Comparison of ENCODE assay signal across 19 cellular contexts in the genomic region with DNA sequence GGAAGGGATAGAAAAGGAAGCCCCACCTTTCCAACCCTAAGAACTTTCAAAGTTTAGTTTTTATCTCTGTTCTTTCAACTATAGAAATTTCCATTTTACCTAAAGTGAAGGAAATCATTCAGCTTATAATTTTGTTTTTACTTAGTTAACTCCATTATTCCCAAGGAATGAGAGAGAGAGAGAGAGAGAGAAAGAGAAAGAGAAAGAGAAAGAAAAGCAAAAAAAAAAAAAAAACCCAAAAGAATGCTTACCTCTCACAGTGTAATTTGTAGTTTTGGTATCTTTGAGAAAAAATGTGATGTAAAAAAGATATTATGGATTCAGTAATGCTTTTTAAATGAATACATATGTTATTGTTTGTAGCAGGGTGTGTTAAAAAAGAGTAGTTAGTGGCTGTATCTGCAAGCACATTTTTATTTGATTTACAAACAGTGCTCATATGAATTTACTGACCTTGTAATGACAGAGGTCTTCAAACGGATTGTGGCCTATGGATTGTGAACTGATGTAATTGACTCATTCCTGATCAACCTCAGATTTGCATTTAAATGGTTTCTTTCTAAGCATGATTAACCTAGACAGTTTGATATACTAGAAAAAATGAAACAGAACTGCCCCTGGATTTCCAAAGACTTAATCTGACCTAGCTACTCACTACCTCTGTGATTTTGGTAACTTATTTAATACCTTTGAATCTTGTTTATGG.
DNase-seq lines count a peak whose midpoint lies in the region; ATAC-seq, FAIRE-seq and TF ChIP-seq lines count a peak whose summit lies in the region.
"Had no signal": no experiment of that assay in that cellular context is flagged by ENCODE, and none has a peak within 500 bp of the region (broad histone marks: within the 10 kb centered on the region; RNA-seq: fewer than 3 reads in every experiment).

No MANE protein-coding gene starts in this region.

- H3K4me3 Mint-ChIP-seq in activated T-helper 17 cell treated with anti-CD3 and anti-CD28 coated beads, Interleukin-2, amount 50 U/mL, for 72 hours, result peak overlapping the region; percentile 54
- no peak overlapping the region for H3K4me3 Mint-ChIP-seq in mesothelial cell of epicardium
- H3K4me3 Mint-ChIP-seq: nephron had no signal

- no peak for TF ChIP-seq CTCF in D721Med (IDR thresholded peaks at IDR 0.05; ENCODE audit: insufficient read depth, missing control alignments)
- no peak for TF ChIP-seq CTCF in GM12865 (IDR thresholded peaks at IDR 0.05; ENCODE audit: insufficient read depth, low read depth, low read length, missing control alignments)
- no peak for TF ChIP-seq CTCF in mesothelial cell of epicardium (IDR thresholded peaks at IDR 0.05; ENCODE audit: unreplicated experiment)
- no peak for TF ChIP-seq CTCF in smooth muscle cell (IDR thresholded peaks at IDR 0.05; ENCODE audit: borderline replicate concordance, insufficient read depth, poor library complexity, severe bottlenecking)

- H3K27ac Mint-ChIP-seq in activated T-helper 17 cell treated with anti-CD3 and anti-CD28 coated beads, Interleukin-2, amount 50 U/mL, for 72 hours, result peak overlapping the region; percentile 64
- peak overlapping the region; percentile 45 for H3K27ac Mint-ChIP-seq in mesothelial cell of epicardium

- H3K27ac ChIP-seq in smooth muscle cell (ENCODE audit: low read depth), result no peak overlapping the region
- H3K27ac ChIP-seq: BLaER1, PC-9, SK-N-MC, suprapubic skin had no signal

- peaks cover 11% of the 10 kb centered on the region for H3K36me3 Mint-ChIP-seq in activated T-helper 17 cell treated with anti-CD3 and anti-CD28 coated beads, Interleukin-2, amount 50 U/mL, for 72 hours (ENCODE audit: low read depth)
- peaks cover 26% of the 10 kb centered on the region for H3K36me3 Mint-ChIP-seq in mesothelial cell of epicardium

- no peak overlapping the region for H3K4me2 ChIP-seq in smooth muscle cell
- H3K4me2 ChIP-seq: BLaER1, PC-9 had no signal

- no peak overlapping the region for H3K9ac ChIP-seq in smooth muscle cell (ENCODE audit: low read depth)
- H3K9ac ChIP-seq: BLaER1 had no signal

- H3K36me3 ChIP-seq in smooth muscle cell (ENCODE audit: low read depth), result no peaks in the 10 kb centered on the region
- H3K36me3 ChIP-seq: HAP-1, suprapubic skin had no signal

- peaks cover 97% of the 10 kb centered on the region for H4K20me1 ChIP-seq in smooth muscle cell (ENCODE audit: low read depth)

- H3K27me3 ChIP-seq in smooth muscle cell (ENCODE audit: low read depth), result no peaks in the 10 kb centered on the region
- H3K27me3 ChIP-seq: BLaER1, suprapubic skin had no signal

- no peak overlapping the region for H2AFZ ChIP-seq in smooth muscle cell (ENCODE audit: low read depth)
- H2AFZ ChIP-seq: PC-9 had no signal

- DNase-seq in D721Med (ENCODE audit: insufficient read length, low spot score) (no peak), GM12865 (ENCODE audit: low read depth) (peak; percentile 27), mesothelial cell of epicardium (ENCODE audit: low spot score in 2 of 2, unreplicated experiment in 2 of 2) (no peak), smooth muscle cell (lab: John Stamatoyannopoulos, UW; ENCODE audit: unreplicated experiment) (no peak)
- DNase-seq: DMS153; foreskin melanocyte; NCI-H2107; NCI-H69; PC-9; stimulated activated CD4-positive, alpha-beta T cell treated with anti-CD3 and anti-CD28 coated beads, Interleukin-15, amount 100 ng/mL, for 24 hours had no signal

- H3F3A ChIP-seq in smooth muscle cell (ENCODE audit: low read depth), result no peaks in the 10 kb centered on the region

- WGBS in smooth muscle cell (ENCODE audit: low lambda C conversion rate), result 79% methylated on average over 1 of the region's 1 CpG

- H3K79me2 ChIP-seq in smooth muscle cell (ENCODE audit: low read depth), result peaks cover 96% of the 10 kb centered on the region

- H3K4me1 Mint-ChIP-seq in activated T-helper 17 cell treated with anti-CD3 and anti-CD28 coated beads, Interleukin-2, amount 50 U/mL, for 72 hours, result peaks cover 47% of the 10 kb centered on the region
- peaks cover 12% of the 10 kb centered on the region for H3K4me1 Mint-ChIP-seq in mesothelial cell of epicardium
- H3K4me1 Mint-ChIP-seq: nephron had no signal

- H3K27me3 Mint-ChIP-seq in activated T-helper 17 cell treated with anti-CD3 and anti-CD28 coated beads, Interleukin-2, amount 50 U/mL, for 72 hours, result no peaks in the 10 kb centered on the region
- no peaks in the 10 kb centered on the region for H3K27me3 Mint-ChIP-seq in mesothelial cell of epicardium (ENCODE audit: low read depth)
- H3K27me3 Mint-ChIP-seq: IgD-negative memory B cell had no signal

- peaks cover 7% of the 10 kb centered on the region for H3K4me1 ChIP-seq in smooth muscle cell (ENCODE audit: low read depth)
- H3K4me1 ChIP-seq: BLaER1, suprapubic skin had no signal

- H3K9me3 ChIP-seq in smooth muscle cell (replicated peaks; ENCODE audit: low read depth), result no peaks in the 10 kb centered on the region
- H3K9me3 ChIP-seq: suprapubic skin had no signal

- peak; percentile 94 for ATAC-seq in activated T-helper 17 cell treated with anti-CD3 and anti-CD28 coated beads, Interleukin-2, amount 50 U/mL, for 72 hours (replicated peaks)
- ATAC-seq in HG03097 (IDR thresholded peaks at IDR 0.05; ENCODE audit: low FRiP score, unreplicated experiment) (no peak), HG02798 (IDR thresholded peaks at IDR 0.05; ENCODE audit: poor library complexity, unreplicated experiment) (no peak)

- no peak overlapping the region for H3K4me3 ChIP-seq in GM12865 (ENCODE audit: low read depth, low read length)
- no peak overlapping the region for H3K4me3 ChIP-seq in smooth muscle cell
- H3K4me3 ChIP-seq: BLaER1, HAP-1, PC-9, SK-N-MC, suprapubic skin had no signal

- peak; percentile 46 for FAIRE-seq in D721Med (lab: Jason Lieb, UNC)

- H3K9me3 Mint-ChIP-seq in activated T-helper 17 cell treated with anti-CD3 and anti-CD28 coated beads, Interleukin-2, amount 50 U/mL, for 72 hours, result no peaks in the 10 kb centered on the region
- H3K9me3 Mint-ChIP-seq in mesothelial cell of epicardium, result peaks cover 17% of the 10 kb centered on the region
